In the genomic region with DNA sequence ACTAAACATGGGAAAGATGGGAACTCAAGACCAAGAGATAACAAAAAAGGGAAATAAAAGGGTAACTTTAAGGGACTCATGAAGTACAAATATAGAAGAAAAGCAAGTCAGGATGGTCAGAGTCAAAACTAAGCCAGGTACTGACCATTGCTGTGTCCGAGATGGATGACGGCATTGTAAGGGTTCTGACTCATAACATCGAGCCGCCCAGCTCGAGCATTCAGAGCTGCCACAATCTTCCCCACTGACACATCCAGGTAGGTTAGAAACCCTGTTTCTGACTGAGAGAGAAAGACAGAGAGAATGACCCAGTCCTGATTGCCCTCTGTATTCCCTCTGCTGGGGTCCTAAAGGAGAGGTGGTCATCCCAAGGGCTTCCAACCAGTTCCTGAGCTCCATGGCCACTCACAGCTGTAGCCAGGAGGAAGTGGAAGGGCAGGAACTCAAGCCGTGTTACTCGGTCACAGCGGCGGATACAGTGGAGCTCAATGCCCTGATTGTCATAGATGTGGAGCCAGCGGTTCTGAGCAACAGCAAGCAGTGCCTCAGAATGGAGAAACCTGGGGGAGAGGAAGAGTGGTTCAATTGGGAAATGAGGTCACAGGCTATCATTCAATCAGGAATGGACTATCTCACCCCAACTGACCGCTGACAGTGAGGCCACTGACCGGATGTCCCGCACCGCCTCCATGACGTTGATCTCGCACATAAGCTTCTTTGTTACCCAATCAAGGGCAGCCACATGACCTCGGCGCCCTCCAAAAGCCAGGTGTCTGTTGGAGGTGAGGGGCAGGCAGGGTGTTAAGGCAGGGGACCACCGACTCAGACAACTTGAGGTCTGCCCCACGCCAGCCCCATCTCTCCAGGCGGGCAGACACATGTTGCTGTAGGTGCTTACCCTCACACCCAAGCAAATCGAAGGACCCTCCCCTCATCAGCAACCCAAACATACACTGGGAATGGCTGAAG, we compare ENCODE assay signal across 12 cellular contexts. TPM values are rescaled to one million over a fixed set of nuclear protein-coding genes. Genes with fewer than 3 reads are reported as not detected.
DNase-seq lines count a peak whose midpoint lies in the region; FAIRE-seq and TF ChIP-seq lines count a peak whose summit lies in the region.
"Had no signal": no experiment of that assay in that cellular context is flagged by ENCODE, and none has a peak within 500 bp of the region (broad histone marks: within the 10 kb centered on the region; RNA-seq: fewer than 3 reads in every experiment).

No MANE protein-coding gene starts in this region.

- peaks cover 23% of the 10 kb centered on the region for H3K4me1 ChIP-seq in Karpas-422 (ENCODE audit: low read length)
- H3K4me1 ChIP-seq in astrocyte (ENCODE audit: insufficient read depth, low read length): peaks cover 14% of the 10 kb centered on the region
- peaks cover 9% of the 10 kb centered on the region for H3K4me1 ChIP-seq in neural progenitor cell
- peaks cover 0 to 24% of the 10 kb centered on the region in 2 donors for H3K4me1 ChIP-seq in right atrium auricular region

- peaks cover 32% of the 10 kb centered on the region for H3K4me1 Mint-ChIP-seq in T-helper 1 cell treated with Interleukin-12 subunit alpha and Interleukin-12 subunit beta and Interleukin-4 antibody, amounts not matched to agents 30 μg/mL and 1 μg/mL, for 36 hours (ENCODE audit: low read depth)
- H3K4me1 Mint-ChIP-seq in astrocyte (ENCODE audit: low read depth, unreplicated experiment) (peaks cover 22% of the 10 kb centered on the region), neural progenitor cell (peaks cover 31% of the 10 kb centered on the region)

- H3K36me3 ChIP-seq in Karpas-422 (ENCODE audit: insufficient read depth, low read length) (peaks cover 32% of the 10 kb centered on the region; the same call in 1 of the 2 replicates), astrocyte (ENCODE audit: insufficient read depth, low read length) (peaks cover 31% of the 10 kb centered on the region), neural progenitor cell (no peaks in the 10 kb centered on the region), right atrium auricular region (peaks cover 50% of the 10 kb centered on the region)
- H3K36me3 ChIP-seq: breast epithelium had no signal

- H3K27ac ChIP-seq in Karpas-422 (ENCODE audit: low read length) (no peak overlapping the region), astrocyte (ENCODE audit: low read depth, low read length) (no peak overlapping the region), neural progenitor cell (no peak overlapping the region), right atrium auricular region (no peak overlapping the region)
- H3K27ac ChIP-seq: breast epithelium, tibial nerve had no signal

- H3K9ac ChIP-seq in Karpas-422 (ENCODE audit: low read length) (peak overlapping the region; percentile 88), astrocyte (ENCODE audit: low read length) (peak overlapping the region; percentile 90), neural progenitor cell (no peak overlapping the region)

- peak overlapping the region; percentile 88 for H3K4me3 ChIP-seq in Karpas-422 (ENCODE audit: low read length)
- no peak overlapping the region for H3K4me3 ChIP-seq in astrocyte (ENCODE audit: insufficient read depth, low read depth, low read length)
- H3K4me3 ChIP-seq in neural progenitor cell: no peak overlapping the region
- no peak overlapping the region for H3K4me3 ChIP-seq in right atrium auricular region

- H4K20me1 ChIP-seq in Karpas-422 (ENCODE audit: insufficient read depth, low read depth, low read length): no peaks in the 10 kb centered on the region
- H4K20me1 ChIP-seq in astrocyte (ENCODE audit: insufficient read depth, low read length): peaks cover 21% of the 10 kb centered on the region
- H4K20me1 ChIP-seq in neural progenitor cell (ENCODE audit: low read depth): peaks cover 4% of the 10 kb centered on the region

- H3K79me2 ChIP-seq in Karpas-422 (ENCODE audit: low read length) (peaks cover 50% of the 10 kb centered on the region), astrocyte (ENCODE audit: insufficient read depth, low read length) (peaks cover 65% of the 10 kb centered on the region), neural progenitor cell (ENCODE audit: low read depth) (peaks cover 29% of the 10 kb centered on the region)

- no peak for FAIRE-seq in astrocyte (lab: Jason Lieb, UNC)

- no peaks in the 10 kb centered on the region for H3K9me3 Mint-ChIP-seq in T-helper 1 cell treated with Interleukin-12 subunit alpha and Interleukin-12 subunit beta and Interleukin-4 antibody, amounts not matched to agents 30 μg/mL and 1 μg/mL, for 36 hours
- H3K9me3 Mint-ChIP-seq in astrocyte (ENCODE audit: unreplicated experiment) (peaks cover 2% of the 10 kb centered on the region), neural progenitor cell (no peaks in the 10 kb centered on the region)

- no peaks in the 10 kb centered on the region for H3K9me3 ChIP-seq in Karpas-422 (ENCODE audit: low read length)
- no peaks in the 10 kb centered on the region for H3K9me3 ChIP-seq in astrocyte (ENCODE audit: insufficient read depth, low read depth, low read length)
- no peaks in the 10 kb centered on the region for H3K9me3 ChIP-seq in neural progenitor cell (ENCODE audit: low read depth)
- H3K9me3 ChIP-seq in right atrium auricular region: no peaks in the 10 kb centered on the region
- H3K9me3 ChIP-seq: breast epithelium, tibial nerve had no signal

- DNase-seq in T-helper 1 cell (no peak), Karpas-422 (no peak), astrocyte (ENCODE audit: low read depth) (no peak), neural progenitor cell (ENCODE audit: low spot score) (no peak), NCI-H2227 treated with DMSO at 0.1 percent for 48 hours (lab: John Stamatoyannopoulos, UW) (no peak), right atrium auricular region (ENCODE audit: low spot score) (no peak)
- no peak for DNase-seq in stimulated activated naive CD4-positive, alpha-beta T cell treated with Interleukin-2 at 50 U/mL for 16 hours (lab: John Stamatoyannopoulos, UW)
- DNase-seq: 8988T, NCI-H2029 treated with DMSO at 0.1 percent for 48 hours had no signal

- H3K27me3 ChIP-seq in Karpas-422 (ENCODE audit: low read length) (no peaks in the 10 kb centered on the region), astrocyte (ENCODE audit: insufficient read depth, low read length) (no peaks in the 10 kb centered on the region), neural progenitor cell (no peaks in the 10 kb centered on the region), right atrium auricular region (no peaks in the 10 kb centered on the region)
- H3K27me3 ChIP-seq: breast epithelium, tibial nerve had no signal

- H3K4me3 Mint-ChIP-seq in T-helper 1 cell treated with Interleukin-12 subunit alpha and Interleukin-12 subunit beta and Interleukin-4 antibody, amounts not matched to agents 30 μg/mL and 1 μg/mL, for 36 hours: peak overlapping the region; percentile 99
- H3K4me3 Mint-ChIP-seq in astrocyte (ENCODE audit: unreplicated experiment): peak overlapping the region; percentile 99
- peak overlapping the region; percentile 99 for H3K4me3 Mint-ChIP-seq in neural progenitor cell

- H3F3A ChIP-seq in neural progenitor cell (ENCODE audit: low read depth): peaks cover 6% of the 10 kb centered on the region

- H3K4me2 ChIP-seq in Karpas-422 (ENCODE audit: low read depth, low read length, poor library complexity, severe bottlenecking) (peak overlapping the region; percentile 68), astrocyte (ENCODE audit: low read length) (peak overlapping the region; percentile 90), neural progenitor cell (no peak overlapping the region)

- H3K36me3 Mint-ChIP-seq in T-helper 1 cell treated with Interleukin-12 subunit alpha and Interleukin-12 subunit beta and Interleukin-4 antibody, amounts not matched to agents 30 μg/mL and 1 μg/mL, for 36 hours (ENCODE audit: low read depth): peaks cover 33% of the 10 kb centered on the region
- H3K36me3 Mint-ChIP-seq in astrocyte (ENCODE audit: low read depth, unreplicated experiment) (peaks cover 10% of the 10 kb centered on the region), neural progenitor cell (peaks cover 12% of the 10 kb centered on the region)

- TF ChIP-seq CTCF in astrocyte (IDR thresholded peaks at IDR 0.05; ENCODE audit: insufficient read depth, low read depth, low read length) (no peak), neural progenitor cell (IDR thresholded peaks at IDR 0.05) (no peak), right atrium auricular region (IDR thresholded peaks at IDR 0.05) (no peak)

- H3K27ac Mint-ChIP-seq in T-helper 1 cell treated with Interleukin-12 subunit alpha and Interleukin-12 subunit beta and Interleukin-4 antibody, amounts not matched to agents 30 μg/mL and 1 μg/mL, for 36 hours: peak overlapping the region; percentile 34
- H3K27ac Mint-ChIP-seq in astrocyte (ENCODE audit: unreplicated experiment) (no peak overlapping the region), neural progenitor cell (no peak overlapping the region)

- no peaks in the 10 kb centered on the region for H3K27me3 Mint-ChIP-seq in T-helper 1 cell treated with Interleukin-12 subunit alpha and Interleukin-12 subunit beta and Interleukin-4 antibody, amounts not matched to agents 30 μg/mL and 1 μg/mL, for 36 hours (ENCODE audit: low read depth)
- no peaks in the 10 kb centered on the region for H3K27me3 Mint-ChIP-seq in astrocyte (ENCODE audit: low read depth, unreplicated experiment)
- H3K27me3 Mint-ChIP-seq in neural progenitor cell (ENCODE audit: insufficient read depth, low read depth): peaks cover 5% of the 10 kb centered on the region

- H2AFZ ChIP-seq in Karpas-422 (ENCODE audit: low read length): no peak overlapping the region
- no peak overlapping the region for H2AFZ ChIP-seq in astrocyte (ENCODE audit: low read depth, low read length)
- H2AFZ ChIP-seq in neural progenitor cell (replicated peaks): no peak overlapping the region

- H3K9me2 ChIP-seq in Karpas-422 (replicated peaks; ENCODE audit: insufficient read depth, low read length): no peaks in the 10 kb centered on the region

RNA-seq across cellular contexts. Expression of gene WDR46, which starts 1.8 kb away (rescaled TPM):
- total RNA-seq in Karpas-422 (2014; rRNA removed; shearing (Covaris generic); ENCODE audit: low replicate concordance): 59.6 and 91.1 TPM in 2 replicates
- 59.7 and 63.7 TPM in 2 replicates for total RNA-seq in astrocyte
- 31.1 and 43.5 TPM in 2 replicates for total RNA-seq in neural progenitor cell (ENCODE audit: low replicate concordance)
- 10 to 100 TPM; 22.5 to 30.9 TPM for total RNA-seq in right atrium auricular region

RNA-seq across cellular contexts. Expression of gene PFDN6, which starts 2.2 kb away (rescaled TPM):
- total RNA-seq in Karpas-422 (2014; rRNA removed; shearing (Covaris generic); ENCODE audit: low replicate concordance): 66.7 and 126 TPM in 2 replicates
- 54.8 and 56.7 TPM in 2 replicates for total RNA-seq in astrocyte
- total RNA-seq in neural progenitor cell (ENCODE audit: low replicate concordance): 35.6 and 54.5 TPM in 2 replicates
- 10 to 100 TPM; 23.4 to 29.5 TPM for total RNA-seq in right atrium auricular region

RNA-seq across cellular contexts. Expression of gene B3GALT4, which starts 10.3 kb away (rescaled TPM):
- total RNA-seq in Karpas-422 (2014; rRNA removed; shearing (Covaris generic); ENCODE audit: low replicate concordance): 3.4 and 16.2 TPM in 2 replicates
- total RNA-seq in astrocyte: 1.5 and 1.8 TPM in 2 replicates
- total RNA-seq in neural progenitor cell (ENCODE audit: low replicate concordance): 1.1 and 2.1 TPM in 2 replicates
- total RNA-seq in right atrium auricular region: 10 to 100 TPM in 1 of 2 donors, 1 to 10 TPM in 1; 9.4 to 12.1 TPM

RNA-seq across cellular contexts. Expression of gene RGL2, which starts 11.5 kb away (rescaled TPM):
- 35.1 and 47.2 TPM in 2 replicates for total RNA-seq in Karpas-422 (2014; rRNA removed; shearing (Covaris generic); ENCODE audit: low replicate concordance)
- total RNA-seq in astrocyte: 36.5 and 38.9 TPM in 2 replicates
- 28.3 and 63.4 TPM in 2 replicates for total RNA-seq in neural progenitor cell (ENCODE audit: low replicate concordance)
- total RNA-seq in right atrium auricular region: 10 to 100 TPM; 23.0 to 36.9 TPM

RNA-seq across cellular contexts. Expression of gene RPS18, which starts 15.4 kb away (rescaled TPM):
- total RNA-seq in Karpas-422 (2014; rRNA removed; shearing (Covaris generic); ENCODE audit: low replicate concordance): 7,996 and 13,063 TPM in 2 replicates
- total RNA-seq in astrocyte: 1,911 and 2,061 TPM in 2 replicates
- total RNA-seq in neural progenitor cell (ENCODE audit: low replicate concordance): 4,188 and 4,663 TPM in 2 replicates
- total RNA-seq in right atrium auricular region: 1,000 to 10,000 TPM; 1,188 to 1,719 TPM
